In genomic region chr4:156255608-156256007, GRCh38 we compare ENCODE assay signal across 22 cellular contexts.
DNase-seq lines count a peak whose midpoint lies in the region; ATAC-seq and TF ChIP-seq lines count a peak whose summit lies in the region.
"Had no signal": no experiment of that assay in that cellular context is flagged by ENCODE, and none has a peak within 500 bp of the region (broad histone marks: within the 10 kb centered on the region; RNA-seq: fewer than 3 reads in every experiment).

No MANE protein-coding gene starts in this region.

- H3K9me3 Mint-ChIP-seq in progenitor cell of endocrine pancreas (ENCODE audit: low read depth), result no peaks in the 10 kb centered on the region
- H3K9me3 Mint-ChIP-seq: GM23338 had no signal

- ATAC-seq in mucosa of descending colon, result no peak
- ATAC-seq: esophagus mucosa, gastroesophageal sphincter, GM23338, K562, left colon had no signal

- peak overlapping the region; percentile 71 for H3K27ac Mint-ChIP-seq in progenitor cell of endocrine pancreas
- H3K27ac Mint-ChIP-seq: CD8-positive, alpha-beta memory T cell; GM23338 had no signal

- H3K4me3 Mint-ChIP-seq in progenitor cell of endocrine pancreas (ENCODE audit: low read depth), result no peak overlapping the region
- H3K4me3 Mint-ChIP-seq: CD8-positive, alpha-beta memory T cell; GM23338 had no signal

- H3K9me3 ChIP-seq in HEK293 (ENCODE audit: control insufficient read depth, insufficient read depth, low read depth, low read length), result no peaks in the 10 kb centered on the region
- H3K9me3 ChIP-seq in mucosa of descending colon, result no peaks in the 10 kb centered on the region
- H3K9me3 ChIP-seq: gastroesophageal sphincter, sigmoid colon, tibial artery had no signal

- H3K4me1 Mint-ChIP-seq in progenitor cell of endocrine pancreas (ENCODE audit: low read depth), result peaks cover 25% of the 10 kb centered on the region
- H3K4me1 Mint-ChIP-seq: CD8-positive, alpha-beta memory T cell had no signal

- H3K27me3 Mint-ChIP-seq in progenitor cell of endocrine pancreas, result no peaks in the 10 kb centered on the region
- H3K27me3 Mint-ChIP-seq: CD8-positive, alpha-beta memory T cell had no signal

- no peaks in the 10 kb centered on the region for H3K36me3 ChIP-seq in HEK293 (ENCODE audit: control insufficient read depth in 2 of 2, insufficient read depth in 1 of 2, low read length in 2 of 2)
- H3K36me3 ChIP-seq in mucosa of descending colon (ENCODE audit: low read depth), result no peaks in the 10 kb centered on the region
- H3K36me3 ChIP-seq: gastroesophageal sphincter, sigmoid colon, tibial artery had no signal

- CTCF ChIA-PET in HEK293 (lab: Yijun Ruan, JAX), result no interaction called here

- intact Hi-C loops in mucosa of descending colon (cut with DNase I, micrococcal nuclease), result no loop called here

- POLR2A ChIA-PET in HEK293 (lab: Yijun Ruan, JAX), result no interaction called here

- TF ChIP-seq CTCF in HEK293 (tag by site-specific recombination; IDR thresholded peaks at IDR 0.05) (no peak), progenitor cell of endocrine pancreas (IDR thresholded peaks at IDR 0.05; ENCODE audit: unreplicated experiment) (no peak), mucosa of descending colon (IDR thresholded peaks at IDR 0.05) (no peak)

- DNase-seq in NCI-H2171 (lab: John Stamatoyannopoulos, UW) (peak; percentile 11), progenitor cell of endocrine pancreas (ENCODE audit: low spot score, unreplicated experiment) (no peak), mucosa of descending colon (no peak)
- DNase-seq in stimulated activated CD4-positive, alpha-beta T cell treated with anti-CD3 and anti-CD28 coated beads, Interleukin-1b, Interleukin-23, amount 100 ng/mL, for 48 hours, result no peak
- DNase-seq in effector CD4-positive, alpha-beta T cell, result no peak
- DNase-seq: activated CD4-positive, alpha-beta T cell treated with anti-CD3 and anti-CD28 coated beads, Interleukin-2, amount 50 U/mL, for 1 hour; activated CD8-positive, alpha-beta memory T cell treated with anti-CD3 and anti-CD28 coated beads, Interleukin-2, amount 50 U/mL, for 4 hours; activated gamma-delta T cell treated with Interleukin-2 at 50 U/mL for 16 hours; CD8-positive, alpha-beta memory T cell; left colon; MV-4-11; NCI-H510A; SHP77 treated with DMSO at 0.1 percent for 48 hours; sigmoid colon; stimulated activated naive CD4-positive, alpha-beta T cell treated with Interleukin-2 at 50 U/mL for 16 hours; tibial artery had no signal

- H3K27ac ChIP-seq in HEK293 (ENCODE audit: extremely low read depth, low read depth, low read length) (no peak overlapping the region), cingulate gyrus (ENCODE audit: low read depth, low read length) (peak overlapping the region; percentile 32)
- H3K27ac ChIP-seq: gastroesophageal sphincter, sigmoid colon, tibial artery had no signal

- H3K4me3 ChIP-seq in HEK293 (ENCODE audit: low read depth, low read length) (no peak overlapping the region), mucosa of descending colon (no peak overlapping the region)
- H3K4me3 ChIP-seq: gastroesophageal sphincter, GM23338, K562, sigmoid colon, tibial artery had no signal

- H3K36me3 Mint-ChIP-seq in progenitor cell of endocrine pancreas (ENCODE audit: insufficient read depth), result no peaks in the 10 kb centered on the region
- H3K36me3 Mint-ChIP-seq: CD8-positive, alpha-beta memory T cell had no signal

- H3K4me1 ChIP-seq in HEK293 (ENCODE audit: control insufficient read depth, insufficient read depth, low read length) (peaks cover 6% of the 10 kb centered on the region), mucosa of descending colon (ENCODE audit: low read depth) (no peaks in the 10 kb centered on the region)
- H3K4me1 ChIP-seq: sigmoid colon had no signal

TF ChIP-seq in HEK293, 187 proteins besides CTCF, POLR2A, EP300 and RAD21:
- TF ChIP-seq REST (tag by site-specific recombination; IDR thresholded peaks at IDR 0.05) (no peak), ZNF202 (tag by site-specific recombination; IDR thresholded peaks at IDR 0.05; ENCODE audit: borderline replicate concordance) (no peak), ZNF292 (tag by site-specific recombination; IDR thresholded peaks at IDR 0.05; ENCODE audit: borderline replicate concordance, low read depth) (no peak), TCF7L2 (IDR thresholded peaks at IDR 0.05; ENCODE audit: borderline replicate concordance, low read depth, low read length) (0 out of 2 replicates have a peak, but pooled peaks have one; percentile 17), TSHZ1 (tag by site-specific recombination; IDR thresholded peaks at IDR 0.05; ENCODE audit: borderline replicate concordance) (no peak), SP3 (tag by site-specific recombination; IDR thresholded peaks at IDR 0.05) (no peak)
